Comparison of ENCODE assay signal across 21 cellular contexts in genomic region chr1:25257176-25257575, GRCh38. TPM values are rescaled to one million over a fixed set of nuclear protein-coding genes. Genes with fewer than 3 reads are reported as not detected.
"Had no signal": no experiment of that assay in that cellular context is flagged by ENCODE, and none has a peak within 500 bp of the region (broad histone marks: within the 10 kb centered on the region; RNA-seq: fewer than 3 reads in every experiment).

No MANE protein-coding gene starts in this region.

- H3K9me3 ChIP-seq: esophagus squamous epithelium, lower lobe of right lung, thyroid gland had no signal

- DNase-seq: activated CD4-positive, CD25-positive, alpha-beta regulatory T cell treated with anti-CD3 and anti-CD28 coated beads, Interleukin-2, amount 50 U/mL, for 72 hours; activated naive CD4-positive, alpha-beta T cell treated with Interleukin-2 at 50 U/mL for 16 hours; activated naive CD8-positive, alpha-beta T cell treated with anti-CD3 and anti-CD28 coated beads, Interleukin-2, amount 50 U/mL, for 24 hours; esophagus squamous epithelium; foreskin keratinocyte; head of caudate nucleus; immature natural killer cell; left colon; lower lobe of right lung; stimulated activated CD4-positive, alpha-beta T cell treated with anti-CD3 and anti-CD28 coated beads, Interleukin-2, amount 100 ng/mL, for 24 hours; T-helper 1 cell; thyroid gland had no signal

- H3K36me3 ChIP-seq: lower lobe of right lung, thyroid gland had no signal

- H3K27ac Mint-ChIP-seq: activated naive CD8-positive, alpha-beta T cell treated with anti-CD3 and anti-CD28 coated beads, Interleukin-2, amount 50 U/mL, for 24 hours; immature natural killer cell; mesothelial cell of epicardium had no signal

- H3K27me3 ChIP-seq: esophagus squamous epithelium, foreskin keratinocyte, thyroid gland had no signal

- H3K27ac ChIP-seq: esophagus squamous epithelium, foreskin keratinocyte, lower lobe of right lung, thyroid gland had no signal

- ATAC-seq: activated naive CD8-positive, alpha-beta T cell treated with anti-CD3 and anti-CD28 coated beads, Interleukin-2, amount 50 U/mL, for 24 hours; activated T-helper 17 cell treated with anti-CD3 and anti-CD28 coated beads, Interleukin-2, amount 50 U/mL, for 72 hours; foreskin keratinocyte; left colon; lower lobe of right lung; sciatic nerve had no signal

- H3K4me1 Mint-ChIP-seq: activated T-helper 17 cell treated with anti-CD3 and anti-CD28 coated beads, Interleukin-2, amount 50 U/mL, for 72 hours; mesothelial cell of epicardium had no signal

- H3K27me3 Mint-ChIP-seq: activated naive CD8-positive, alpha-beta T cell treated with anti-CD3 and anti-CD28 coated beads, Interleukin-2, amount 50 U/mL, for 24 hours; activated T-helper 17 cell treated with anti-CD3 and anti-CD28 coated beads, Interleukin-2, amount 50 U/mL, for 72 hours had no signal

- FAIRE-seq: colon, endometrium had no signal

- H3K9me3 Mint-ChIP-seq: activated naive CD8-positive, alpha-beta T cell treated with anti-CD3 and anti-CD28 coated beads, Interleukin-2, amount 50 U/mL, for 24 hours; activated T-helper 17 cell treated with anti-CD3 and anti-CD28 coated beads, Interleukin-2, amount 50 U/mL, for 72 hours; immature natural killer cell; mesothelial cell of epicardium had no signal

- H3K4me3 ChIP-seq: esophagus squamous epithelium, lower lobe of right lung, thyroid gland had no signal

- H3K4me3 Mint-ChIP-seq: activated naive CD8-positive, alpha-beta T cell treated with anti-CD3 and anti-CD28 coated beads, Interleukin-2, amount 50 U/mL, for 24 hours; activated T-helper 17 cell treated with anti-CD3 and anti-CD28 coated beads, Interleukin-2, amount 50 U/mL, for 72 hours; immature natural killer cell; mesothelial cell of epicardium had no signal

RNA-seq across cellular contexts. Expression of gene RHD, which starts 15.1 kb away (rescaled TPM):
- total RNA-seq: cardiac septum, esophagus squamous epithelium, foreskin keratinocyte, left colon, lower lobe of right lung, mesothelial cell of epicardium, osteocyte, thyroid gland had no signal
- polyA plus RNA-seq: foreskin keratinocyte, neural cell, urinary bladder had no signal
